ENCODE assay signal across 10 cellular contexts in genomic region chr6:106182455-106182854, GRCh38.
A peak's percentile ranks its signal among the peaks of the same experiment; 100 is the strongest.
DNase-seq lines count a peak whose midpoint lies in the region; ATAC-seq and TF ChIP-seq lines count a peak whose summit lies in the region.
"Had no signal": no experiment of that assay in that cellular context is flagged by ENCODE, and none has a peak within 500 bp of the region (broad histone marks: within the 10 kb centered on the region; RNA-seq: fewer than 3 reads in every experiment).

No MANE protein-coding gene starts in this region.

- ATAC-seq in GM18519 (IDR thresholded peaks at IDR 0.05; ENCODE audit: low FRiP score, unreplicated experiment) (peak; percentile 79), GM21447 (IDR thresholded peaks at IDR 0.05; ENCODE audit: unreplicated experiment) (peak; percentile 81), HG03196 (IDR thresholded peaks at IDR 0.05; ENCODE audit: unreplicated experiment) (peak; percentile 75)
- ATAC-seq in activated naive CD8-positive, alpha-beta T cell treated with anti-CD3 and anti-CD28 coated beads, Interleukin-2, amount 50 U/mL, for 24 hours = peak; percentile 60
- ATAC-seq in CD8-positive, alpha-beta T cell = no peak
- ATAC-seq: heart right ventricle had no signal

- no peaks in the 10 kb centered on the region for H3K27me3 ChIP-seq in CD8-positive, alpha-beta T cell (ENCODE audit: insufficient read depth, low read length)
- H3K27me3 ChIP-seq: heart right ventricle, ovary had no signal

- DNase-seq in activated naive CD8-positive, alpha-beta T cell treated with anti-CD3 and anti-CD28 coated beads, Interleukin-2, amount 50 U/mL, for 24 hours = no peak
- DNase-seq in anterior cingulate cortex (lab: John Stamatoyannopoulos, UW) = no peak
- DNase-seq in CD8-positive, alpha-beta T cell = no peak
- DNase-seq in stimulated activated CD4-positive, alpha-beta T cell treated with anti-CD3 and anti-CD28 coated beads, Interleukin-2, amount 100 ng/mL, for 48 hours = no peak
- no peak for DNase-seq in activated CD8-positive, alpha-beta memory T cell treated with anti-CD3 and anti-CD28 coated beads, Interleukin-2, amount 50 U/mL, for 48 hours
- DNase-seq: heart right ventricle, ovary had no signal

- peaks cover 9% of the 10 kb centered on the region for H3K36me3 Mint-ChIP-seq in activated naive CD8-positive, alpha-beta T cell treated with anti-CD3 and anti-CD28 coated beads, Interleukin-2, amount 50 U/mL, for 24 hours (ENCODE audit: low read depth)
- H3K36me3 Mint-ChIP-seq in CD8-positive, alpha-beta T cell = peaks cover 14% of the 10 kb centered on the region

- peaks cover 50% of the 10 kb centered on the region for H3K4me1 Mint-ChIP-seq in activated naive CD8-positive, alpha-beta T cell treated with anti-CD3 and anti-CD28 coated beads, Interleukin-2, amount 50 U/mL, for 24 hours
- H3K4me1 Mint-ChIP-seq in CD8-positive, alpha-beta T cell (ENCODE audit: low read depth) = peaks cover 24% of the 10 kb centered on the region

- no peak overlapping the region for H3K27ac ChIP-seq in CD8-positive, alpha-beta T cell (ENCODE audit: low read depth, low read length)
- H3K27ac ChIP-seq: heart right ventricle, ovary had no signal

- POLR2A ChIA-PET in CD8-positive, alpha-beta T cell (lab: Charles Lee) = interaction anchor here (1.0 kb wide), 1 partner anchor 12 kb away, joined by 3 read pairs; no protein-coding TSS in a partner anchor

- H3K9me3 Mint-ChIP-seq in activated naive CD8-positive, alpha-beta T cell treated with anti-CD3 and anti-CD28 coated beads, Interleukin-2, amount 50 U/mL, for 24 hours = no peaks in the 10 kb centered on the region
- H3K9me3 Mint-ChIP-seq in CD8-positive, alpha-beta T cell = no peaks in the 10 kb centered on the region

- H3K4me3 Mint-ChIP-seq in activated naive CD8-positive, alpha-beta T cell treated with anti-CD3 and anti-CD28 coated beads, Interleukin-2, amount 50 U/mL, for 24 hours = no peak overlapping the region
- H3K4me3 Mint-ChIP-seq in CD8-positive, alpha-beta T cell = no peak overlapping the region

- H3K4me3 ChIP-seq in CD8-positive, alpha-beta T cell (ENCODE audit: low read depth, low read length) = no peak overlapping the region
- H3K4me3 ChIP-seq: heart right ventricle, ovary had no signal

- peak overlapping the region; percentile 53 for H3K27ac Mint-ChIP-seq in activated naive CD8-positive, alpha-beta T cell treated with anti-CD3 and anti-CD28 coated beads, Interleukin-2, amount 50 U/mL, for 24 hours
- H3K27ac Mint-ChIP-seq in CD8-positive, alpha-beta T cell = no peak overlapping the region

- CTCF ChIA-PET in CD8-positive, alpha-beta T cell (lab: Charles Lee) = interaction anchor here (0.5 to 1.6 kb wide), 3 partner anchors 66 to 458 kb away, joined by 3 to 4 read pairs (median 3); no protein-coding TSS in a partner anchor

- H3K4me1 ChIP-seq in CD8-positive, alpha-beta T cell (ENCODE audit: insufficient read depth, low read length) = peaks cover 3% of the 10 kb centered on the region

- no peaks in the 10 kb centered on the region for H3K27me3 Mint-ChIP-seq in activated naive CD8-positive, alpha-beta T cell treated with anti-CD3 and anti-CD28 coated beads, Interleukin-2, amount 50 U/mL, for 24 hours
- no peaks in the 10 kb centered on the region for H3K27me3 Mint-ChIP-seq in CD8-positive, alpha-beta T cell (ENCODE audit: low read depth)

- no peaks in the 10 kb centered on the region for H3K9me3 ChIP-seq in CD8-positive, alpha-beta T cell (ENCODE audit: low read length)
- H3K9me3 ChIP-seq: heart right ventricle, ovary had no signal

- H3K36me3 ChIP-seq in CD8-positive, alpha-beta T cell (ENCODE audit: insufficient read depth, low read length) = no peaks in the 10 kb centered on the region
- H3K36me3 ChIP-seq: ovary had no signal

- intact Hi-C loops in CD8-positive, alpha-beta T cell (cut with DNase I, micrococcal nuclease) = no loop called here

- TF ChIP-seq CTCF in CD8-positive, alpha-beta T cell (IDR thresholded peaks at IDR 0.05) = no peak
